In genomic region chrX:37542791-37543190, GRCh38 we compare ENCODE assay signal across 35 cellular contexts.
"Had no signal": no experiment of that assay in that cellular context is flagged by ENCODE, and none has a peak within 500 bp of the region (broad histone marks: within the 10 kb centered on the region; RNA-seq: fewer than 3 reads in every experiment).

No MANE protein-coding gene starts in this region.

- H3K9ac ChIP-seq: KMS-11 had no signal

- DNase-seq: Karpas-422, Kasumi-1, MG63, MM.1S, MV-4-11, NCI-H1048, NCI-H1092, NCI-H1092 treated with DMSO at 0.1 percent for 48 hours, NCI-H1105, NCI-H1105 treated with DMSO at 0.1 percent for 48 hours, NCI-H1417, NCI-H1417 treated with DMSO at 0.1 percent for 48 hours, NCI-H1436, NCI-H1436 treated with DMSO at 0.1 percent for 48 hours, NCI-H146, NCI-H1694, NCI-H1694 treated with DMSO at 0.1 percent for 48 hours, NCI-H187, NCI-H187 treated with DMSO at 0.1 percent for 48 hours, NCI-H1930, NCI-H2029, NCI-H2029 treated with DMSO at 0.1 percent for 48 hours, NCI-H2081, NCI-H2081 treated with DMSO at 0.1 percent for 48 hours, NCI-H2107, NCI-H2171, NCI-H2171 treated with DMSO at 0.1 percent for 48 hours, NCI-H2227 treated with DMSO at 0.1 percent for 48 hours, NCI-H226, NCI-H345, NCI-H446, NCI-H446 treated with DMSO at 0.1 percent for 48 hours, NCI-H510A, NCI-H510A treated with DMSO at 0.1 percent for 48 hours had no signal

- H3K27ac ChIP-seq: KMS-11 had no signal

- H3K27me3 ChIP-seq: MG63 had no signal

- H3K36me3 ChIP-seq: MG63 had no signal

- H3K9me3 ChIP-seq: MG63 had no signal

- H3K4me3 ChIP-seq: MG63 had no signal
